Comparison of ENCODE assay signal across 12 cellular contexts in the genomic region with DNA sequence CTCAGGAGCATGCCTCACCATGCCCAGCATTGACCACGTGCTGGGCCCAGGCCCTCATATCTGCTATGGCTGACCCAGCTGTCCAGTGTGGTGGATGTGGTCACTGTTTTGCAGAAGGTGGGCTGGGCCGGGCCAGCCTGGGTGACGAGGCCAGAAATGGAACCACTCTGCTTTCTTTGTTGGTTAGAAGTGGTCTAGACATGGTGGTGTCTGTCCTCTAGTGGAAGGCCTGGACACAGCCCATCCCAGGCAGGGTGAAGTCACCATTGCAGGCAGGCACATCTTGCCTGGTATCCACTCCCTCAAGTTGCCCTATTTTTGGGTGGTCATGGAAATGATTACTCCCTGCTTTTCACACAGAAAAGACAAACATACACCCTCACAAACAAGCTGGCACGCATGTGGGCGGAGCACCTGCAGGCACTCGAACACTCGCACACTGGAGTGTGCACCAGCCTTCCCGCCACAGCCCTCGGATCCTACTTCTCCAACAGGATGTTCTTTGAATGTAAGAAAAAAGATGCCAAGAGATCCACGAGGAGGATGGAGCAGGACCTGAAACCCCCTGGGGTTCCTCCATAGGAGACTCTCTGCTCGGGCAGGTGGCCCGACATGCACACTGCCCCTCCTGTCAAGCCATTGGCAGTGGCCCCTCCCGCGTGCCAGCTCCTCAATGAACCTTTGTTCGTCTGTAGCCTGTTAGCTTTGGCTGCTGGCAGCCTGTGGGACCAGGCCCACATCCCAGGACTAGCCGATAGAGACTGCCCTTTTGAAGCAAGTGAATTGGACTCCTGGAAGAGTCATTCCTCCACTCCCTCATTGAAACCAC. TPM values are rescaled to one million over a fixed set of nuclear protein-coding genes. Genes with fewer than 3 reads are reported as not detected.
DNase-seq lines count a peak whose midpoint lies in the region; ATAC-seq and TF ChIP-seq lines count a peak whose summit lies in the region.
"Had no signal": no experiment of that assay in that cellular context is flagged by ENCODE, and none has a peak within 500 bp of the region (broad histone marks: within the 10 kb centered on the region; RNA-seq: fewer than 3 reads in every experiment).

No MANE protein-coding gene starts in this region.

- H3K27me3 ChIP-seq in muscle layer of duodenum (ENCODE audit: low read depth, low read length) = no peaks in the 10 kb centered on the region
- H3K27me3 ChIP-seq: BLaER1 treated with 17β-estradiol and CSF1 and Interleukin-3, amounts not matched to agents 10 nM and 100 nM had no signal

- peak; percentile 14 for TF ChIP-seq CTCF in epithelial cell of proximal tubule (conservative IDR thresholded peaks at IDR 0.05; ENCODE audit: low read depth, low read length)

- no peak overlapping the region for H3K4me3 ChIP-seq in epithelial cell of proximal tubule (ENCODE audit: low read depth, low read length)
- H3K4me3 ChIP-seq in muscle layer of duodenum (ENCODE audit: low read depth in 1 of 2, low read length in 2 of 2) = no peak overlapping the region
- H3K4me3 ChIP-seq: BLaER1 treated with 17β-estradiol and CSF1 and Interleukin-3, amounts not matched to agents 10 nM and 100 nM had no signal

- ATAC-seq in GM21381 (IDR thresholded peaks at IDR 0.05; ENCODE audit: unreplicated experiment) (no peak), GM18519 (IDR thresholded peaks at IDR 0.05; ENCODE audit: low FRiP score, unreplicated experiment) (no peak)

- peak overlapping the region; percentile 43 for H3K27ac ChIP-seq in muscle layer of duodenum (ENCODE audit: low read length)
- H3K27ac ChIP-seq: BLaER1 treated with 17β-estradiol and CSF1 and Interleukin-3, amounts not matched to agents 10 nM and 100 nM had no signal

- peaks cover 0 to 27% of the 10 kb centered on the region in 2 donors for H3K4me1 ChIP-seq in muscle layer of duodenum (ENCODE audit: control insufficient read depth in 1 of 2, insufficient read depth in 2 of 2, low read length in 2 of 2)

- H3K9me3 ChIP-seq in muscle layer of duodenum (ENCODE audit: control insufficient read depth in 1 of 2, low read length in 2 of 2) = no peaks in the 10 kb centered on the region
- H3K9me3 ChIP-seq: BLaER1 treated with 17β-estradiol and CSF1 and Interleukin-3, amounts not matched to agents 10 nM and 100 nM had no signal

- DNase-seq in AG08396 (ENCODE audit: low spot score) (peak; percentile 24), NCI-H345 (lab: John Stamatoyannopoulos, UW) (peak; percentile 78), epithelial cell of proximal tubule (ENCODE audit: low read depth) (no peak)
- no peak for DNase-seq in activated CD8-positive, alpha-beta memory T cell treated with anti-CD3 and anti-CD28 coated beads, Interleukin-2, amount 50 U/mL, for 48 hours
- no peak for DNase-seq in stimulated activated naive CD4-positive, alpha-beta T cell (lab: John Stamatoyannopoulos, UW)
- DNase-seq: glutamatergic neuron, HFFc6, T-helper 2 cell had no signal

- peaks cover 3 to 5% of the 10 kb centered on the region in 2 donors for H3K36me3 ChIP-seq in muscle layer of duodenum (ENCODE audit: control insufficient read depth in 1 of 2, insufficient read depth in 2 of 2, low read length in 2 of 2)

RNA-seq across cellular contexts. Expression of a gene that starts 38.4 kb away (rescaled TPM):
- total RNA-seq in epithelial cell of proximal tubule = 17.5 and 18.5 TPM in 2 replicates

RNA-seq across cellular contexts. Expression of a gene that starts 57.1 kb away (rescaled TPM):
- total RNA-seq in epithelial cell of proximal tubule = not detected in 2 replicates
- total RNA-seq: HFFc6 had no signal

Comparison
In these comparisons a context has a peak if more than half of its experiments do, and no peak if none do; other contexts are left out.
1. DNase-seq: peak in AG08396 (single experiment) and NCI-H345 (single experiment); none in epithelial cell of proximal tubule (single experiment), activated CD8-positive, alpha-beta memory T cell treated with anti-CD3 and anti-CD28 coated beads, Interleukin-2, amount 50 U/mL, for 48 hours (single experiment) and stimulated activated naive CD4-positive, alpha-beta T cell (0 of 6).